In genomic region chr18:49757513-49758262, GRCh38 we compare ENCODE assay signal across 16 cellular contexts. TPM values are rescaled to one million over a fixed set of nuclear protein-coding genes. Genes with fewer than 3 reads are reported as not detected.
DNase-seq lines count a peak whose midpoint lies in the region; ATAC-seq and TF ChIP-seq lines count a peak whose summit lies in the region.
"Had no signal": no experiment of that assay in that cellular context is flagged by ENCODE, and none has a peak within 500 bp of the region (broad histone marks: within the 10 kb centered on the region; RNA-seq: fewer than 3 reads in every experiment).

No MANE protein-coding gene starts in this region.

- DNase-seq in DMS 273 (lab: John Stamatoyannopoulos, UW; ENCODE audit: unreplicated experiment) (peak; percentile 55), DMS 273 treated with DMSO at 0.1 percent for 48 hours (lab: John Stamatoyannopoulos, UW) (no peak), HCT116 (ENCODE audit: low read depth, low spot score) (peak; percentile 28), mucosa of gallbladder (ENCODE audit: low spot score) (peak; percentile 4), AG08395 (ENCODE audit: low spot score) (no peak), SIG-M5 (lab: John Stamatoyannopoulos, UW) (no peak), RKO (ENCODE audit: low spot score) (no peak)
- no peak for DNase-seq in activated T-helper 1 cell treated with anti-CD3 and anti-CD28 coated beads, Interleukin-12 subunit alpha, Interleukin-12 subunit beta, Interleukin-2, Interleukin-4 antibody, amounts not matched to agents 30 ng/mL and 10 ng/mL and 1 ng/mL, durations not matched to agents 14 hours and 24 hours and 36 hours (ENCODE audit: low spot score)
- DNase-seq: CD8-positive, alpha-beta memory T cell; cerebellar nuclear complex; esophagus squamous epithelium; PC-9; spleen; T-helper 9 cell had no signal

- H3K27ac ChIP-seq in HCT116 (ENCODE audit: low read depth, low read length): no peak overlapping the region
- H3K27ac ChIP-seq: 22Rv1, esophagus squamous epithelium, PC-9, spleen had no signal

- CTCF ChIA-PET in HCT116 (lab: Charles Lee): no interaction called here

- no peaks in the 10 kb centered on the region for H3K9me3 Mint-ChIP-seq in activated T-helper 1 cell treated with anti-CD3 and anti-CD28 coated beads, Interleukin-12 subunit alpha, Interleukin-12 subunit beta, Interleukin-2, Interleukin-4 antibody, amounts not matched to agents 30 ng/mL and 10 ng/mL and 1 ng/mL, durations not matched to agents 14 hours and 24 hours and 36 hours

- peak; percentile 88 for ATAC-seq in HCT116

- H3K27me3 ChIP-seq in HCT116 (ENCODE audit: insufficient read depth, low read length): no peaks in the 10 kb centered on the region

- peaks cover 2 to 3% of the 10 kb centered on the region in 2 experiments; a peak in 1 of 4 replicates for H3K4me1 ChIP-seq in HCT116 (ENCODE audit: control insufficient read depth in 1 of 2, insufficient read depth in 2 of 2, low read length in 2 of 2)
- H3K4me1 ChIP-seq: esophagus squamous epithelium, spleen had no signal

- H3K4me3 Mint-ChIP-seq in activated T-helper 1 cell treated with anti-CD3 and anti-CD28 coated beads, Interleukin-12 subunit alpha, Interleukin-12 subunit beta, Interleukin-2, Interleukin-4 antibody, amounts not matched to agents 30 ng/mL and 10 ng/mL and 1 ng/mL, durations not matched to agents 14 hours and 24 hours and 36 hours: no peak overlapping the region
- H3K4me3 Mint-ChIP-seq: activated naive CD8-positive, alpha-beta T cell; CD8-positive, alpha-beta memory T cell had no signal

- H3K4me1 Mint-ChIP-seq in activated T-helper 1 cell treated with anti-CD3 and anti-CD28 coated beads, Interleukin-12 subunit alpha, Interleukin-12 subunit beta, Interleukin-2, Interleukin-4 antibody, amounts not matched to agents 30 ng/mL and 10 ng/mL and 1 ng/mL, durations not matched to agents 14 hours and 24 hours and 36 hours (ENCODE audit: low read depth): no peaks in the 10 kb centered on the region

- TF ChIP-seq RAD21 in HCT116 (IDR thresholded peaks at IDR 0.05; ENCODE audit: low read depth): no peak

- no peaks in the 10 kb centered on the region for H3K9me3 ChIP-seq in HCT116 (ENCODE audit: control insufficient read depth in 1 of 2, insufficient read depth in 1 of 2, low read depth in 1 of 2, low read length in 2 of 2)
- H3K9me3 ChIP-seq: esophagus squamous epithelium had no signal

- BruUV-seq in HCT116 (replicated peaks; lab: Mats Ljungman, UMichigan): no TSS peak

- no peak for TF ChIP-seq CTCF in HCT116 (IDR thresholded peaks at IDR 0.05 in 2 of 3, conservative IDR thresholded peaks at IDR 0.05 in 1 of 3; ENCODE audit: borderline replicate concordance in 1 of 3, insufficient read depth in 1 of 3, low read depth in 2 of 3, low read length in 2 of 3)

- TF ChIP-seq POLR2A in HCT116 (IDR thresholded peaks at IDR 0.05; ENCODE audit: borderline replicate concordance, extremely low read depth, insufficient read depth, insufficient read length): no peak

- H3K27ac Mint-ChIP-seq in activated T-helper 1 cell treated with anti-CD3 and anti-CD28 coated beads, Interleukin-12 subunit alpha, Interleukin-12 subunit beta, Interleukin-2, Interleukin-4 antibody, amounts not matched to agents 30 ng/mL and 10 ng/mL and 1 ng/mL, durations not matched to agents 14 hours and 24 hours and 36 hours: peak overlapping the region; percentile 11
- H3K27ac Mint-ChIP-seq: activated naive CD8-positive, alpha-beta T cell; CD8-positive, alpha-beta memory T cell had no signal

- H3K9me2 ChIP-seq in HCT116 (ENCODE audit: insufficient read depth): no peaks in the 10 kb centered on the region

- RAD21 ChIA-PET in HCT116 (lab: Charles Lee; ENCODE audit: low non-redundant PET in 1 of 2, low total read pairs in 2 of 2, uncharacterized antibody in 2 of 2, unreplicated experiment in 2 of 2): no interaction called here

- POLR2A ChIA-PET in HCT116 (lab: Charles Lee): no interaction called here

- H3K4me3 ChIP-seq in HCT116 (replicated peaks in 1 of 2; ENCODE audit: low read depth in 1 of 2, low read length in 2 of 2): no peak overlapping the region
- H3K4me3 ChIP-seq: esophagus squamous epithelium, PC-9, spleen had no signal

- peaks cover 16% of the 10 kb centered on the region for H3K27me3 Mint-ChIP-seq in activated T-helper 1 cell treated with anti-CD3 and anti-CD28 coated beads, Interleukin-12 subunit alpha, Interleukin-12 subunit beta, Interleukin-2, Interleukin-4 antibody, amounts not matched to agents 30 ng/mL and 10 ng/mL and 1 ng/mL, durations not matched to agents 14 hours and 24 hours and 36 hours (ENCODE audit: insufficient read depth)
- H3K27me3 Mint-ChIP-seq: CD8-positive, alpha-beta memory T cell had no signal

- H2AFZ ChIP-seq in HCT116 (ENCODE audit: low read depth, low read length, poor library complexity, severe bottlenecking): no peak overlapping the region
- H2AFZ ChIP-seq: PC-9 had no signal

- H4K20me1 ChIP-seq in HCT116 (ENCODE audit: insufficient read depth): no peaks in the 10 kb centered on the region

- no peaks in the 10 kb centered on the region for H3K79me2 ChIP-seq in HCT116 (ENCODE audit: insufficient read depth, low read length)

- no peaks in the 10 kb centered on the region for H3K36me3 Mint-ChIP-seq in activated T-helper 1 cell treated with anti-CD3 and anti-CD28 coated beads, Interleukin-12 subunit alpha, Interleukin-12 subunit beta, Interleukin-2, Interleukin-4 antibody, amounts not matched to agents 30 ng/mL and 10 ng/mL and 1 ng/mL, durations not matched to agents 14 hours and 24 hours and 36 hours (ENCODE audit: low read depth)
- H3K36me3 Mint-ChIP-seq: activated naive CD8-positive, alpha-beta T cell; CD8-positive, alpha-beta memory T cell had no signal

- no peak overlapping the region for H3K4me2 ChIP-seq in HCT116 (ENCODE audit: low read length)
- H3K4me2 ChIP-seq: PC-9 had no signal

- no peaks in the 10 kb centered on the region for H3K36me3 ChIP-seq in HCT116 (ENCODE audit: control insufficient read depth in 1 of 2, insufficient read depth in 2 of 2, low read length in 2 of 2)
- H3K36me3 ChIP-seq: esophagus squamous epithelium, spleen had no signal

- intact Hi-C loops in HCT116 (cut with micrococcal nuclease): no loop called here
- intact Hi-C loops in activated T-helper 1 cell treated with anti-CD3 and anti-CD28 coated beads, Interleukin-12 subunit alpha, Interleukin-12 subunit beta, Interleukin-2, Interleukin-4 antibody, amounts not matched to agents 30 ng/mL and 10 ng/mL and 1 ng/mL, durations not matched to agents 14 hours and 24 hours and 36 hours (cut with micrococcal nuclease): no loop called here

- no peak overlapping the region for H3K9ac ChIP-seq in HCT116 (ENCODE audit: low read length)

TF ChIP-seq in HCT116, 20 proteins besides CTCF, POLR2A, EP300 and RAD21:
- TF ChIP-seq SIN3A (IDR thresholded peaks at IDR 0.05; ENCODE audit: low read depth): no peak
- TF ChIP-seq ATF3 (IDR thresholded peaks at IDR 0.05): no peak
- no peak for TF ChIP-seq EGR1 (IDR thresholded peaks at IDR 0.05; ENCODE audit: low read depth)
- TF ChIP-seq EZH2phosphoT487 (IDR thresholded peaks at IDR 0.05; ENCODE audit: borderline replicate concordance): no peak
- no peak for TF ChIP-seq REST (IDR thresholded peaks at IDR 0.05; ENCODE audit: low read depth)
- no peak for TF ChIP-seq POLR2AphosphoS5 (IDR thresholded peaks at IDR 0.05; ENCODE audit: low read depth, low read length)
- no peak for TF ChIP-seq ZNF274 (IDR thresholded peaks at IDR 0.05; ENCODE audit: low read depth, low read length)
- TF ChIP-seq ELF1 (IDR thresholded peaks at IDR 0.05; ENCODE audit: borderline replicate concordance, low read depth): no peak
- TF ChIP-seq YY1 (IDR thresholded peaks at IDR 0.05; ENCODE audit: extremely low read depth, insufficient replicate concordance, low read depth, low read length): no peak
- no peak for TF ChIP-seq ZFX (IDR thresholded peaks at IDR 0.05)
- TF ChIP-seq CBX3 (IDR thresholded peaks at IDR 0.05; ENCODE audit: low read depth): no peak
- no peak for TF ChIP-seq EZH2 (IDR thresholded peaks at IDR 0.05)
- TF ChIP-seq SRF (IDR thresholded peaks at IDR 0.05; ENCODE audit: low read depth): no peak
- no peak for TF ChIP-seq FOSL1 (IDR thresholded peaks at IDR 0.05; ENCODE audit: low read depth)
- no peak for TF ChIP-seq SP1 (IDR thresholded peaks at IDR 0.05; ENCODE audit: low read depth)
TF ChIP-seq in HCT116: peak in this region for 0.

RNA-seq across cellular contexts. Expression of gene ACAA2, which starts 55.6 kb away (rescaled TPM):
- total RNA-seq in HCT116 (2021; ENCODE audit: unreplicated experiment) (18.2 TPM), mucosa of gallbladder (84.2 TPM)
- 14.7 and 17.2 TPM in 2 replicates for polyA plus RNA-seq in HCT116 (2012)
- 74.3 and 74.6 TPM in 2 replicates for total RNA-seq in activated T-helper 1 cell treated with anti-CD3 and anti-CD28 coated beads, Interleukin-12 subunit alpha, Interleukin-12 subunit beta, Interleukin-2, Interleukin-4 antibody, amounts not matched to agents 30 ng/mL and 10 ng/mL and 1 ng/mL, durations not matched to agents 14 hours and 24 hours and 36 hours

Comparison
In these comparisons a context has a peak if more than half of its experiments do, and no peak if none do; other contexts are left out.
1. DNase-seq: peak in DMS 273 (single experiment), HCT116 (single experiment) and mucosa of gallbladder (single experiment); none in DMS 273 treated with DMSO at 0.1 percent for 48 hours (single experiment), activated T-helper 1 cell treated with anti-CD3 and anti-CD28 coated beads, Interleukin-12 subunit alpha, Interleukin-12 subunit beta, Interleukin-2, Interleukin-4 antibody, amounts not matched to agents 30 ng/mL and 10 ng/mL and 1 ng/mL, durations not matched to agents 14 hours and 24 hours and 36 hours (single experiment), AG08395 (single experiment), SIG-M5 (single experiment) and RKO (single experiment).